Comparison of ENCODE assay signal across 8 cellular contexts in genomic region chr15:90191795-90192494, GRCh38. TPM values are rescaled to one million over a fixed set of nuclear protein-coding genes. Genes with fewer than 3 reads are reported as not detected.
DNase-seq lines count a peak whose midpoint lies in the region; ATAC-seq, FAIRE-seq and TF ChIP-seq lines count a peak whose summit lies in the region.

No MANE protein-coding gene starts in this region.

- H3K27ac ChIP-seq in gastroesophageal sphincter, result peak overlapping the region; percentile 17 to 97 (median 90)

- peak; percentile 66 for ATAC-seq in HG03108 (IDR thresholded peaks at IDR 0.05; ENCODE audit: unreplicated experiment)
- peak; percentile 43 for ATAC-seq in activated CD8-positive, alpha-beta memory T cell treated with anti-CD3 and anti-CD28 coated beads, Interleukin-2, amount 10 ng/mL, durations not matched to agents 7 days and 5 days
- ATAC-seq in gastroesophageal sphincter, result peak; percentile 66

- DNase-seq in stimulated activated CD4-positive, alpha-beta T cell treated with anti-CD3 and anti-CD28 coated beads, Interleukin-1b, Interleukin-23, amount 100 ng/mL, for 48 hours, result peak; percentile 19
- DNase-seq in stimulated activated CD4-positive, alpha-beta T cell treated with anti-CD3 and anti-CD28 coated beads, Interleukin-2, amount 100 ng/mL, for 48 hours, result no peak
- DNase-seq in NCI-H2227 (lab: John Stamatoyannopoulos, UW; ENCODE audit: unreplicated experiment), result peak; percentile 62
- DNase-seq in activated CD8-positive, alpha-beta memory T cell treated with anti-CD3 and anti-CD28 coated beads, Interleukin-2, amount 10 ng/mL, durations not matched to agents 7 days and 5 days, result no peak
- DNase-seq in pons (ENCODE audit: low spot score), result peak; percentile 94
- DNase-seq in HTR-8/SVneo (ENCODE audit: insufficient read length, low spot score), result no peak

- WGBS in gastroesophageal sphincter (ENCODE audit: low coverage in 1 of 2), 2 donors, result 20% methylated on average over 2 to 4 of the region's 7 CpGs

- CTCF ChIA-PET in activated CD8-positive, alpha-beta memory T cell treated with anti-CD3 and anti-CD28 coated beads, Interleukin-2, amount 10 ng/mL, durations not matched to agents 7 days and 5 days (lab: Charles Lee), result interaction anchor here (1.1 to 1.6 kb wide), 3 partner anchors 9 to 93 kb away, joined by 3 to 6 read pairs (median 3); partner anchors contain the start of gene SEMA4B

- no peaks in the 10 kb centered on the region for H3K9me3 Mint-ChIP-seq in activated CD8-positive, alpha-beta memory T cell treated with anti-CD3 and anti-CD28 coated beads, Interleukin-2, amount 10 ng/mL, durations not matched to agents 7 days and 5 days (ENCODE audit: low read depth)

- TF ChIP-seq EP300 in gastroesophageal sphincter (IDR thresholded peaks at IDR 0.05), result no peak

- H3K27ac Mint-ChIP-seq in activated CD8-positive, alpha-beta memory T cell treated with anti-CD3 and anti-CD28 coated beads, Interleukin-2, amount 10 ng/mL, durations not matched to agents 7 days and 5 days, result no peak overlapping the region

- H3K4me1 ChIP-seq in gastroesophageal sphincter, result peaks cover 5 to 86% (median 34%) of the 10 kb centered on the region in 3 donors

- no peaks in the 10 kb centered on the region for H3K36me3 Mint-ChIP-seq in activated CD8-positive, alpha-beta memory T cell treated with anti-CD3 and anti-CD28 coated beads, Interleukin-2, amount 10 ng/mL, durations not matched to agents 7 days and 5 days

- H3K4me3 ChIP-seq in gastroesophageal sphincter, result no peak overlapping the region

- peaks cover 0 to 6% of the 10 kb centered on the region in 2 donors for H3K36me3 ChIP-seq in gastroesophageal sphincter

- H3K9me3 ChIP-seq in gastroesophageal sphincter, result no peaks in the 10 kb centered on the region

- peak in 1 of 4 experiments; percentile 24 for TF ChIP-seq CTCF in gastroesophageal sphincter (IDR thresholded peaks at IDR 0.05)

- H3K4me3 Mint-ChIP-seq in activated CD8-positive, alpha-beta memory T cell treated with anti-CD3 and anti-CD28 coated beads, Interleukin-2, amount 10 ng/mL, durations not matched to agents 7 days and 5 days, result no peak overlapping the region

- peaks cover 28% of the 10 kb centered on the region for H3K4me1 Mint-ChIP-seq in activated CD8-positive, alpha-beta memory T cell treated with anti-CD3 and anti-CD28 coated beads, Interleukin-2, amount 10 ng/mL, durations not matched to agents 7 days and 5 days

- H3K27me3 Mint-ChIP-seq in activated CD8-positive, alpha-beta memory T cell treated with anti-CD3 and anti-CD28 coated beads, Interleukin-2, amount 10 ng/mL, durations not matched to agents 7 days and 5 days, result no peaks in the 10 kb centered on the region

- no peaks in the 10 kb centered on the region for H3K27me3 ChIP-seq in gastroesophageal sphincter

- TF ChIP-seq POLR2A in gastroesophageal sphincter (IDR thresholded peaks at IDR 0.05), result no peak

- FAIRE-seq in HTR-8/SVneo (lab: Jason Lieb, UNC), result no peak

RNA-seq across cellular contexts. Expression of gene SEMA4B, which starts 9.2 kb away (rescaled TPM):
- 10 to 100 TPM in 1 of 2 experiments, 1 to 10 TPM in 1; 6.0 to 13.8 TPM for total RNA-seq in activated CD8-positive, alpha-beta memory T cell treated with anti-CD3 and anti-CD28 coated beads, Interleukin-2, amount 10 ng/mL, durations not matched to agents 7 days and 5 days
- total RNA-seq in gastroesophageal sphincter, result 10 to 100 TPM; 18.7 to 44.9 (median 41.9) TPM

RNA-seq across cellular contexts. Expression of gene CIB1, which starts 41.8 kb away (rescaled TPM):
- total RNA-seq in activated CD8-positive, alpha-beta memory T cell treated with anti-CD3 and anti-CD28 coated beads, Interleukin-2, amount 10 ng/mL, durations not matched to agents 7 days and 5 days, result 100 to 1,000 TPM; 120 to 127 TPM
- total RNA-seq in gastroesophageal sphincter, result 10 to 100 TPM; 22.8 to 35.6 (median 25.5) TPM

RNA-seq across cellular contexts. Expression of gene GDPGP1, which starts 42.1 kb away (rescaled TPM):
- 1 to 10 TPM; 7.0 to 9.8 TPM for total RNA-seq in activated CD8-positive, alpha-beta memory T cell treated with anti-CD3 and anti-CD28 coated beads, Interleukin-2, amount 10 ng/mL, durations not matched to agents 7 days and 5 days
- total RNA-seq in gastroesophageal sphincter, result 1 to 10 TPM; 2.0 to 8.9 (median 7.5) TPM

RNA-seq across cellular contexts. Expression of gene TTLL13, which starts 57.4 kb away (rescaled TPM):
- 1 to 10 TPM in 1 of 2 experiments, under 1 TPM in 1; 0.80 to 1.1 TPM for total RNA-seq in activated CD8-positive, alpha-beta memory T cell treated with anti-CD3 and anti-CD28 coated beads, Interleukin-2, amount 10 ng/mL, durations not matched to agents 7 days and 5 days
- total RNA-seq in gastroesophageal sphincter, result under 1 TPM in 1 of 4 donors, not detected in 3; 0.54 TPM

Comparison
In these comparisons a context has a peak if more than half of its experiments do, and no peak if none do; other contexts are left out.
1. DNase-seq: peak in stimulated activated CD4-positive, alpha-beta T cell treated with anti-CD3 and anti-CD28 coated beads, Interleukin-1b, Interleukin-23, amount 100 ng/mL, for 48 hours (single experiment), NCI-H2227 (single experiment) and pons (single experiment); none in stimulated activated CD4-positive, alpha-beta T cell treated with anti-CD3 and anti-CD28 coated beads, Interleukin-2, amount 100 ng/mL, for 48 hours (0 of 2), activated CD8-positive, alpha-beta memory T cell treated with anti-CD3 and anti-CD28 coated beads, Interleukin-2, amount 10 ng/mL, durations not matched to agents 7 days and 5 days (single experiment) and HTR-8/SVneo (single experiment).
2. Peak in every context shown above with its lines, with median percentiles within 50 percentile points of each other: ATAC-seq.